13 cellular contexts compared by ENCODE assay signal in the genomic region with DNA sequence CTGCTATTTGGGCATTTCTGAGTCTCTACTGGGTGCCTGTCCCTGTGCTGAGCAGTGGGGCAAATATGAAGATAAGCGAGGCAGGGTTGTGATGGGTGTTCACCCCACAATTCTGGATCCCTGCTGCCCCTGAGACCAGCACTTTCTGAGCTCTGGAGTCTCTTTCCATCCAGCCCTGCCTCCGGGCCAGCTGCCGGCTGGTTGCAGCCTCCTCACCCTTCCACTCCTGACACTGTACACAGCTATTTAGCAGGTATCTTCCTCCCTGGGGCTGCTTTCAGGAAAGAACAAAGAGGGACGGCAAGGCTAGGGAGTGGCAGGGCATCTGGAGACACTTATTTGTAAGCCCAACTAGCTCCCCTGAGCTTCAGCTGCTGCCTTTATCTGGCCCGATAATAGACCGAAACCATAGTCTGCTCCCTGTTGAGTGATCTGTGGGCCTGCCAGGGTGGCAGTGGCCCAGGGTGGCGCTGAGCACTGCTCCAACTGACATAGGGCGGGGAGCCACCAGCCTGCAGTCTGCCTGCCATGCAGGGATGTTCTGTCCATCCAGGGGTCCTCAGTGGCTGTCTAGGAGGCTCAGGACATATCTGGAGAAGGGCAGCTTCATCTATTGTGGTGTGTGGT. TPM values are rescaled to one million over a fixed set of nuclear protein-coding genes. Genes with fewer than 3 reads are reported as not detected.
A peak's percentile ranks its signal among the peaks of the same experiment; 100 is the strongest.
DNase-seq lines count a peak whose midpoint lies in the region; ATAC-seq and TF ChIP-seq lines count a peak whose summit lies in the region.
"Had no signal": no experiment of that assay in that cellular context is flagged by ENCODE, and none has a peak within 500 bp of the region (broad histone marks: within the 10 kb centered on the region; RNA-seq: fewer than 3 reads in every experiment).

No MANE protein-coding gene starts in this region.

- TF ChIP-seq CTCF in heart right ventricle (IDR thresholded peaks at IDR 0.05) = no peak
- TF ChIP-seq CTCF in psoas muscle (IDR thresholded peaks at IDR 0.05) = no peak

- H3K36me3 ChIP-seq in heart right ventricle (no peaks in the 10 kb centered on the region), psoas muscle (ENCODE audit: insufficient read depth in 1 of 2, low read depth in 1 of 2) (no peaks in the 10 kb centered on the region)

- no peaks in the 10 kb centered on the region for H3K9me3 Mint-ChIP-seq in activated CD8-positive, alpha-beta memory T cell treated with anti-CD3 and anti-CD28 coated beads, Interleukin-2, amount 10 ng/mL, durations not matched to agents 7 days and 5 days (ENCODE audit: low read depth)
- H3K9me3 Mint-ChIP-seq in natural killer cell treated with Interleukin-12 subunit alpha and Interleukin-12 subunit beta and Interleukin-15 and Interleukin-18, amount 100 ng/mL, for 72 hours = no peaks in the 10 kb centered on the region
- no peaks in the 10 kb centered on the region for H3K9me3 Mint-ChIP-seq in stimulated activated memory B cell treated with anti-CD40 and anti-IgM and Interleukin-4, amounts not matched to agents 10 μg/mL and 1 μg/mL and 100 μg/mL, for 72 hours

- H3K9me3 ChIP-seq in heart right ventricle (no peaks in the 10 kb centered on the region), psoas muscle (no peaks in the 10 kb centered on the region)

- H3K27ac Mint-ChIP-seq in activated CD8-positive, alpha-beta memory T cell treated with anti-CD3 and anti-CD28 coated beads, Interleukin-2, amount 10 ng/mL, durations not matched to agents 7 days and 5 days = no peak overlapping the region
- H3K27ac Mint-ChIP-seq in natural killer cell treated with Interleukin-12 subunit alpha and Interleukin-12 subunit beta and Interleukin-15 and Interleukin-18, amount 100 ng/mL, for 72 hours = no peak overlapping the region
- H3K27ac Mint-ChIP-seq in stimulated activated memory B cell treated with anti-CD40 and anti-IgM and Interleukin-4, amounts not matched to agents 10 μg/mL and 1 μg/mL and 100 μg/mL, for 72 hours = no peak overlapping the region

- H3K4me3 ChIP-seq in heart right ventricle (no peak overlapping the region), psoas muscle (no peak overlapping the region)
- H3K4me3 ChIP-seq: GM23248 had no signal

- CTCF ChIA-PET in activated CD8-positive, alpha-beta memory T cell treated with anti-CD3 and anti-CD28 coated beads, Interleukin-2, amount 10 ng/mL, durations not matched to agents 7 days and 5 days (lab: Charles Lee) = interaction anchor here (1.1 kb wide), 1 partner anchor 671 kb away, joined by 3 read pairs; no protein-coding TSS in a partner anchor

- ATAC-seq in heart right ventricle (peak; percentile 38 to 84 (median 76)), psoas muscle (peak; percentile 74 to 85 (median 78))
- no peak for ATAC-seq in activated CD8-positive, alpha-beta memory T cell treated with anti-CD3 and anti-CD28 coated beads, Interleukin-2, amount 10 ng/mL, durations not matched to agents 7 days and 5 days
- no peak for ATAC-seq in natural killer cell treated with Interleukin-12 subunit alpha and Interleukin-12 subunit beta and Interleukin-15 and Interleukin-18, amount 100 ng/mL, for 72 hours
- ATAC-seq in stimulated activated memory B cell treated with anti-CD40 and anti-IgM and Interleukin-4, amounts not matched to agents 10 μg/mL and 1 μg/mL and 100 μg/mL, for 72 hours = no peak

- H3K27me3 Mint-ChIP-seq in activated CD8-positive, alpha-beta memory T cell treated with anti-CD3 and anti-CD28 coated beads, Interleukin-2, amount 10 ng/mL, durations not matched to agents 7 days and 5 days = peaks cover 16% of the 10 kb centered on the region
- peaks cover 17 to 18% of the 10 kb centered on the region in 2 donors for H3K27me3 Mint-ChIP-seq in natural killer cell treated with Interleukin-12 subunit alpha and Interleukin-12 subunit beta and Interleukin-15 and Interleukin-18, amount 100 ng/mL, for 72 hours
- peaks cover 71% of the 10 kb centered on the region for H3K27me3 Mint-ChIP-seq in stimulated activated memory B cell treated with anti-CD40 and anti-IgM and Interleukin-4, amounts not matched to agents 10 μg/mL and 1 μg/mL and 100 μg/mL, for 72 hours

- H3K4me1 ChIP-seq in heart right ventricle (peaks cover 3 to 67% (median 30%) of the 10 kb centered on the region in 9 donors), psoas muscle (no peaks in the 10 kb centered on the region)

- WGBS in heart right ventricle, 2 donors = 44 to 72% methylated on average over 8 of the region's 8 CpGs
- WGBS in psoas muscle, 3 donors = 27 to 44% (median 36%) methylated on average over 8 of the region's 8 CpGs

- no peaks in the 10 kb centered on the region for H3K36me3 Mint-ChIP-seq in activated CD8-positive, alpha-beta memory T cell treated with anti-CD3 and anti-CD28 coated beads, Interleukin-2, amount 10 ng/mL, durations not matched to agents 7 days and 5 days
- no peaks in the 10 kb centered on the region for H3K36me3 Mint-ChIP-seq in natural killer cell treated with Interleukin-12 subunit alpha and Interleukin-12 subunit beta and Interleukin-15 and Interleukin-18, amount 100 ng/mL, for 72 hours
- no peaks in the 10 kb centered on the region for H3K36me3 Mint-ChIP-seq in stimulated activated memory B cell treated with anti-CD40 and anti-IgM and Interleukin-4, amounts not matched to agents 10 μg/mL and 1 μg/mL and 100 μg/mL, for 72 hours

- DNase-seq in ELF-1 (ENCODE audit: low read depth, low spot score) = peak; percentile 69
- DNase-seq in NCI-H69 (lab: John Stamatoyannopoulos, UW) = peak; percentile 98
- peak; percentile 55 to 63 for DNase-seq in heart right ventricle
- peak; percentile 52 to 64 for DNase-seq in psoas muscle
- DNase-seq in activated CD8-positive, alpha-beta memory T cell treated with anti-CD3 and anti-CD28 coated beads, Interleukin-2, amount 10 ng/mL, durations not matched to agents 7 days and 5 days = no peak
- no peak for DNase-seq in activated gamma-delta T cell treated with Interleukin-2 at 50 U/mL for 16 hours
- no peak for DNase-seq in natural killer cell treated with Interleukin-12 subunit alpha and Interleukin-12 subunit beta and Interleukin-15 and Interleukin-18, amount 100 ng/mL, for 72 hours (ENCODE audit: low spot score)
- DNase-seq: GM23248, mesendoderm, NCI-H1048, NCI-H526 had no signal

- H3K27ac ChIP-seq in heart right ventricle = peak overlapping the region in 7 of 10 donors; percentile 22 to 80 (median 69)
- H3K27ac ChIP-seq in psoas muscle = peak overlapping the region; percentile 23
- H3K27ac ChIP-seq: C4-2B, GM23248 had no signal

- H3K27me3 ChIP-seq in heart right ventricle (no peaks in the 10 kb centered on the region), psoas muscle (ENCODE audit: insufficient read depth in 3 of 3, low read length in 2 of 3) (peaks cover 0 to 5% (median 1%) of the 10 kb centered on the region in 3 donors)

- H3K4me3 Mint-ChIP-seq in activated CD8-positive, alpha-beta memory T cell treated with anti-CD3 and anti-CD28 coated beads, Interleukin-2, amount 10 ng/mL, durations not matched to agents 7 days and 5 days = no peak overlapping the region
- H3K4me3 Mint-ChIP-seq in natural killer cell treated with Interleukin-12 subunit alpha and Interleukin-12 subunit beta and Interleukin-15 and Interleukin-18, amount 100 ng/mL, for 72 hours = no peak overlapping the region
- no peak overlapping the region for H3K4me3 Mint-ChIP-seq in stimulated activated memory B cell treated with anti-CD40 and anti-IgM and Interleukin-4, amounts not matched to agents 10 μg/mL and 1 μg/mL and 100 μg/mL, for 72 hours

- H3K4me1 Mint-ChIP-seq in activated CD8-positive, alpha-beta memory T cell treated with anti-CD3 and anti-CD28 coated beads, Interleukin-2, amount 10 ng/mL, durations not matched to agents 7 days and 5 days = peaks cover 2% of the 10 kb centered on the region
- peaks cover 0 to 6% of the 10 kb centered on the region in 2 donors for H3K4me1 Mint-ChIP-seq in natural killer cell treated with Interleukin-12 subunit alpha and Interleukin-12 subunit beta and Interleukin-15 and Interleukin-18, amount 100 ng/mL, for 72 hours (ENCODE audit: low read depth in 2 of 2)
- peaks cover 7% of the 10 kb centered on the region for H3K4me1 Mint-ChIP-seq in stimulated activated memory B cell treated with anti-CD40 and anti-IgM and Interleukin-4, amounts not matched to agents 10 μg/mL and 1 μg/mL and 100 μg/mL, for 72 hours

- intact Hi-C loops in heart right ventricle (cut with DNase I) (no loop called here), psoas muscle (cut with DNase I) (no loop called here)

RNA-seq across cellular contexts. Expression of a gene that starts 7.6 kb away (rescaled TPM):
- total RNA-seq in heart right ventricle (under 1 TPM in 9 of 10 donors, not detected in 1; 0.07 to 0.79 (median 0.16) TPM), psoas muscle (10 to 100 TPM in 1 of 4 donors, 1 to 10 TPM in 2, under 1 TPM in 1; 0.11 to 14.0 (median 2.9) TPM)
- polyA plus RNA-seq in heart right ventricle (under 1 TPM; 0.07 to 0.32 TPM), psoas muscle (under 1 TPM; 0.13 to 0.44 (median 0.24) TPM)
- total RNA-seq in activated CD8-positive, alpha-beta memory T cell treated with anti-CD3 and anti-CD28 coated beads, Interleukin-2, amount 10 ng/mL, durations not matched to agents 7 days and 5 days = not detected
- not detected for total RNA-seq in natural killer cell treated with Interleukin-12 subunit alpha and Interleukin-12 subunit beta and Interleukin-15 and Interleukin-18, amount 100 ng/mL, for 72 hours

RNA-seq across cellular contexts. Expression of a gene that starts 33.6 kb away (rescaled TPM):
- 10 to 100 TPM in 1 of 10 donors, 1 to 10 TPM in 4, under 1 TPM in 2, not detected in 3; 0.59 to 10.8 (median 2.3) TPM for total RNA-seq in heart right ventricle
- polyA plus RNA-seq in heart right ventricle = 1 to 10 TPM in 1 of 2 donors, under 1 TPM in 1; 0.88 to 1.4 TPM
- total RNA-seq in psoas muscle = 1 to 10 TPM in 3 of 4 donors, under 1 TPM in 1; 0.39 to 3.9 (median 1.9) TPM
- polyA plus RNA-seq in psoas muscle = 1 to 10 TPM in 2 of 3 donors, under 1 TPM in 1; 0.56 to 2.2 (median 1.6) TPM
- 10 to 100 TPM in 1 of 2 experiments, 1 to 10 TPM in 1; 4.7 to 18.3 TPM for total RNA-seq in activated CD8-positive, alpha-beta memory T cell treated with anti-CD3 and anti-CD28 coated beads, Interleukin-2, amount 10 ng/mL, durations not matched to agents 7 days and 5 days
- total RNA-seq in natural killer cell treated with Interleukin-12 subunit alpha and Interleukin-12 subunit beta and Interleukin-15 and Interleukin-18, amount 100 ng/mL, for 72 hours = 1 to 10 TPM; 2.6 to 6.1 TPM

Comparison
In these comparisons a context has a peak if more than half of its experiments do, and no peak if none do; other contexts are left out.
1. DNase-seq: peak in ELF-1 (single experiment), NCI-H69 (single experiment), heart right ventricle (2 of 2) and psoas muscle (2 of 2); none in activated CD8-positive, alpha-beta memory T cell treated with anti-CD3 and anti-CD28 coated beads, Interleukin-2, amount 10 ng/mL, durations not matched to agents 7 days and 5 days (single experiment), activated gamma-delta T cell treated with Interleukin-2 at 50 U/mL for 16 hours (single experiment) and natural killer cell treated with Interleukin-12 subunit alpha and Interleukin-12 subunit beta and Interleukin-15 and Interleukin-18, amount 100 ng/mL, for 72 hours (single experiment).
2. ATAC-seq: peak in heart right ventricle (8 of 8) and psoas muscle (4 of 4); none in activated CD8-positive, alpha-beta memory T cell treated with anti-CD3 and anti-CD28 coated beads, Interleukin-2, amount 10 ng/mL, durations not matched to agents 7 days and 5 days (single experiment), natural killer cell treated with Interleukin-12 subunit alpha and Interleukin-12 subunit beta and Interleukin-15 and Interleukin-18, amount 100 ng/mL, for 72 hours (0 of 2) and stimulated activated memory B cell treated with anti-CD40 and anti-IgM and Interleukin-4, amounts not matched to agents 10 μg/mL and 1 μg/mL and 100 μg/mL, for 72 hours (single experiment).